In the genomic region with DNA sequence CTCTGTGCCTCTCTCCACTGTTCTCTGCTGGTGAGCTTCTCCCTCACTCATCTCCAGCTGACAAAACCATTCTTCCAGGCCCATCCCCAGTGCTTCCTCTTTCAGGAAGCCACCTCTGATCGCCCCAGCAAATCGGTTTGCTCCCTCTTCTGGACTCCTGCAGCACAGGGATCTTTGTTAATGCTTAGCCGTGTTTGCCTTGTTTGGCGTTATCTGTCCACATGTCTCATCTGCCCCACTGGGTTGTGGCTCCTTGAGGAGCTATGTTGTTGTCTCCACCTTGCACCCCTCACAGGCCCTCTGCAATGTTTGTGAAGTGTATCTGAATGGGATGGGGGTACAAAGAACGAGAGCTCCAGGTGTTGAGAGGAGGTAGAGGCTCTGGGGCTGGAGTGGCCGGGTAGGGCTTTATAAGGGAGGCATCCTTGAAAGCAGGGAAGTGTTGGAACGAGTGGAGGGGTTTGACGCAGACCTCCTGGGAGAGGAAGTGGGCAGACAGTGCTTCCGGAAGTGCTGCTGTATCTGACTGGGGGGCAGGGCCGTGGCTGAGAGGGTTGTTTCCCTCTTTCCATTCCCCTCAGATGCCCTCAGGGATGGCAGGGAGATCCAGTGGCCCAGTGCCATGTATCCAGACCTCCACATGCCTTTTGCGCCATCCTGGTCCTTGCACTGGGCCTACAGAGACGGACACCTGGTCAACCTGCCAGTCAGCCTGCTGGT, we compare ENCODE assay signal across 1 cellular context.
TF ChIP-seq lines count a peak whose summit lies in the region.

No MANE protein-coding gene starts in this region.

TF ChIP-seq in HCT116, 20 proteins besides CTCF, POLR2A, EP300 and RAD21:
- TF ChIP-seq SRF (IDR thresholded peaks at IDR 0.05; ENCODE audit: low read depth) (no peak), ZFX (IDR thresholded peaks at IDR 0.05) (no peak), EZH2phosphoT487 (IDR thresholded peaks at IDR 0.05; ENCODE audit: borderline replicate concordance) (no peak), SIN3A (IDR thresholded peaks at IDR 0.05; ENCODE audit: low read depth) (no peak), ELF1 (IDR thresholded peaks at IDR 0.05; ENCODE audit: borderline replicate concordance, low read depth) (no peak), EZH2 (IDR thresholded peaks at IDR 0.05) (no peak), CEBPB (IDR thresholded peaks at IDR 0.05; ENCODE audit: low read depth) (no peak), EGR1 (IDR thresholded peaks at IDR 0.05; ENCODE audit: low read depth) (no peak), CBX3 (IDR thresholded peaks at IDR 0.05; ENCODE audit: low read depth) (no peak), JUND (IDR thresholded peaks at IDR 0.05) (no peak), YY1 (IDR thresholded peaks at IDR 0.05; ENCODE audit: extremely low read depth, insufficient replicate concordance, low read depth, low read length) (no peak), ZNF274 (IDR thresholded peaks at IDR 0.05; ENCODE audit: low read depth, low read length) (no peak)
- TF ChIP-seq, protein P1, sequence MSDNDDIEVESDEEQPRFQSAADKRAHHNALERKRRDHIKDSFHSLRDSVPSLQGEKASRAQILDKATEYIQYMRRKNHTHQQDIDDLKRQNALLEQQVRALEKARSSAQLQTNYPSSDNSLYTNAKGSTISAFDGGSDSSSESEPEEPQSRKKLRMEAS (IDR thresholded peaks at IDR 0.05) = no peak
- TF ChIP-seq, protein P2, sequence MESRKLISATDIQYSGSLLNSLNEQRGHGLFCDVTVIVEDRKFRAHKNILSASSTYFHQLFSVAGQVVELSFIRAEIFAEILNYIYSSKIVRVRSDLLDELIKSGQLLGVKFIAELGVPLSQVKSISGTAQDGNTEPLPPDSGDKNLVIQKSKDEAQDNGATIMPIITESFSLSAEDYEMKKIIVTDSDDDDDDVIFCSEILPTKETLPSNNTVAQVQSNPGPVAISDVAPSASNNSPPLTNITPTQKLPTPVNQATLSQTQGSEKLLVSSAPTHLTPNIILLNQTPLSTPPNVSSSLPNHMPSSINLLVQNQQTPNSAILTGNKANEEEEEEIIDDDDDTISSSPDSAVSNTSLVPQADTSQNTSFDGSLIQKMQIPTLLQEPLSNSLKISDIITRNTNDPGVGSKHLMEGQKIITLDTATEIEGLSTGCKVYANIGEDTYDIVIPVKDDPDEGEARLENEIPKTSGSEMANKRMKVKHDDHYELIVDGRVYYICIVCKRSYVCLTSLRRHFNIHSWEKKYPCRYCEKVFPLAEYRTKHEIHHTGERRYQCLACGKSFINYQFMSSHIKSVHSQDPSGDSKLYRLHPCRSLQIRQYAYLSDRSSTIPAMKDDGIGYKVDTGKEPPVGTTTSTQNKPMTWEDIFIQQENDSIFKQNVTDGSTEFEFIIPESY (IDR thresholded peaks at IDR 0.05; ENCODE audit: extremely low read depth, insufficient replicate concordance, low read length) = no peak
- TF ChIP-seq, protein P3, sequence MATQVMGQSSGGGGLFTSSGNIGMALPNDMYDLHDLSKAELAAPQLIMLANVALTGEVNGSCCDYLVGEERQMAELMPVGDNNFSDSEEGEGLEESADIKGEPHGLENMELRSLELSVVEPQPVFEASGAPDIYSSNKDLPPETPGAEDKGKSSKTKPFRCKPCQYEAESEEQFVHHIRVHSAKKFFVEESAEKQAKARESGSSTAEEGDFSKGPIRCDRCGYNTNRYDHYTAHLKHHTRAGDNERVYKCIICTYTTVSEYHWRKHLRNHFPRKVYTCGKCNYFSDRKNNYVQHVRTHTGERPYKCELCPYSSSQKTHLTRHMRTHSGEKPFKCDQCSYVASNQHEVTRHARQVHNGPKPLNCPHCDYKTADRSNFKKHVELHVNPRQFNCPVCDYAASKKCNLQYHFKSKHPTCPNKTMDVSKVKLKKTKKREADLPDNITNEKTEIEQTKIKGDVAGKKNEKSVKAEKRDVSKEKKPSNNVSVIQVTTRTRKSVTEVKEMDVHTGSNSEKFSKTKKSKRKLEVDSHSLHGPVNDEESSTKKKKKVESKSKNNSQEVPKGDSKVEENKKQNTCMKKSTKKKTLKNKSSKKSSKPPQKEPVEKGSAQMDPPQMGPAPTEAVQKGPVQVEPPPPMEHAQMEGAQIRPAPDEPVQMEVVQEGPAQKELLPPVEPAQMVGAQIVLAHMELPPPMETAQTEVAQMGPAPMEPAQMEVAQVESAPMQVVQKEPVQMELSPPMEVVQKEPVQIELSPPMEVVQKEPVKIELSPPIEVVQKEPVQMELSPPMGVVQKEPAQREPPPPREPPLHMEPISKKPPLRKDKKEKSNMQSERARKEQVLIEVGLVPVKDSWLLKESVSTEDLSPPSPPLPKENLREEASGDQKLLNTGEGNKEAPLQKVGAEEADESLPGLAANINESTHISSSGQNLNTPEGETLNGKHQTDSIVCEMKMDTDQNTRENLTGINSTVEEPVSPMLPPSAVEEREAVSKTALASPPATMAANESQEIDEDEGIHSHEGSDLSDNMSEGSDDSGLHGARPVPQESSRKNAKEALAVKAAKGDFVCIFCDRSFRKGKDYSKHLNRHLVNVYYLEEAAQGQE (IDR thresholded peaks at IDR 0.05; ENCODE audit: low read depth) = no peak
- TF ChIP-seq, protein P4, sequence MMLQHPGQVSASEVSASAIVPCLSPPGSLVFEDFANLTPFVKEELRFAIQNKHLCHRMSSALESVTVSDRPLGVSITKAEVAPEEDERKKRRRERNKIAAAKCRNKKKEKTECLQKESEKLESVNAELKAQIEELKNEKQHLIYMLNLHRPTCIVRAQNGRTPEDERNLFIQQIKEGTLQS (IDR thresholded peaks at IDR 0.05) = no peak
